17 cellular contexts compared by ENCODE assay signal in genomic region chr6:31351734-31352496, GRCh38. TPM values are rescaled to one million over a fixed set of nuclear protein-coding genes. Genes with fewer than 3 reads are reported as not detected.
DNase-seq lines count a peak whose midpoint lies in the region; ATAC-seq and TF ChIP-seq lines count a peak whose summit lies in the region.
"Had no signal": no experiment of that assay in that cellular context is flagged by ENCODE, and none has a peak within 500 bp of the region (broad histone marks: within the 10 kb centered on the region; RNA-seq: fewer than 3 reads in every experiment).

No MANE protein-coding gene starts in this region.

- H3K4me3 Mint-ChIP-seq in activated B cell treated with CpG ODN at 0.5 μM for 24 hours: peak overlapping the region; percentile 95
- peak overlapping the region; percentile 90 to 97 for H3K4me3 Mint-ChIP-seq in effector memory CD8-positive, alpha-beta T cell
- H3K4me3 Mint-ChIP-seq: HFFc6 had no signal

- no peaks in the 10 kb centered on the region for H3K27me3 ChIP-seq in testis
- H3K27me3 ChIP-seq: suprapubic skin had no signal

- peaks cover 46% of the 10 kb centered on the region for H3K36me3 Mint-ChIP-seq in activated B cell treated with CpG ODN at 0.5 μM for 24 hours (ENCODE audit: low read depth)
- peaks cover 80% of the 10 kb centered on the region for H3K36me3 Mint-ChIP-seq in effector memory CD8-positive, alpha-beta T cell (ENCODE audit: insufficient read depth)

- POLR2A ChIA-PET in activated B cell treated with CpG ODN at 0.5 μM for 24 hours (lab: Charles Lee): interaction anchor here (0.6 to 5.1 kb wide), 11 partner anchors 10 to 843 kb away, joined by 3 to 114 read pairs (median 5); partner anchors contain the start of gene HLA-C

- DNase-seq in stimulated activated CD4-positive, alpha-beta T cell treated with anti-CD3 and anti-CD28 coated beads, Interleukin-15, amount 100 ng/mL, for 24 hours: peak; percentile 18
- no peak for DNase-seq in stimulated activated CD4-positive, alpha-beta T cell treated with anti-CD3 and anti-CD28 coated beads, Interleukin-4, amount 100 ng/mL, for 1 hour
- no peak for DNase-seq in activated B cell treated with CpG ODN at 0.5 μM for 24 hours
- peak; percentile 29 to 52 (median 44) for DNase-seq in effector memory CD8-positive, alpha-beta T cell
- no peak for DNase-seq in testis
- no peak for DNase-seq in NCI-H748 (lab: John Stamatoyannopoulos, UW; ENCODE audit: unreplicated experiment)
- DNase-seq: DMS79, HFFc6, KG1, NCI-H1694, NCI-H526, PC-3, WERI-Rb-1 had no signal

- CTCF ChIA-PET in activated B cell treated with CpG ODN at 0.5 μM for 24 hours (lab: Charles Lee): interaction anchor here (0.5 kb wide), 1 partner anchor 15 kb away, joined by 3 read pairs; no protein-coding TSS in a partner anchor

- no peaks in the 10 kb centered on the region for H3K36me3 ChIP-seq in testis (ENCODE audit: low read depth, missing control alignments)
- H3K36me3 ChIP-seq: WERI-Rb-1 had no signal

- no peak for TF ChIP-seq CTCF in activated B cell treated with CpG ODN at 0.5 μM for 24 hours (IDR thresholded peaks at IDR 0.05)
- no peak for TF ChIP-seq CTCF in testis (IDR thresholded peaks at IDR 0.05)

- peaks cover 61% of the 10 kb centered on the region for H3K4me1 Mint-ChIP-seq in activated B cell treated with CpG ODN at 0.5 μM for 24 hours
- peaks cover 52 to 58% of the 10 kb centered on the region in 2 donors for H3K4me1 Mint-ChIP-seq in effector memory CD8-positive, alpha-beta T cell (ENCODE audit: low read depth in 2 of 2)

- no peak overlapping the region for H3K27ac ChIP-seq in testis
- H3K27ac ChIP-seq: SK-N-MC, suprapubic skin, WERI-Rb-1 had no signal

- intact Hi-C loops in activated B cell treated with CpG ODN at 0.5 μM for 24 hours (cut with micrococcal nuclease) (no loop called here), testis (cut with DNase I; ENCODE audit: low total_unique reads) (no loop called here)

- H3K4me1 ChIP-seq in testis: peaks cover 8% of the 10 kb centered on the region

- ATAC-seq in activated B cell treated with CpG ODN at 0.5 μM for 24 hours (ENCODE audit: low read depth): peak; percentile 6
- ATAC-seq in effector memory CD8-positive, alpha-beta T cell (replicated peaks): peak; percentile 25
- no peak for ATAC-seq in GM21576 (IDR thresholded peaks at IDR 0.05; ENCODE audit: unreplicated experiment)
- no peak for ATAC-seq in HG03097 (IDR thresholded peaks at IDR 0.05; ENCODE audit: low FRiP score, unreplicated experiment)
- ATAC-seq: PC-3 had no signal

- 43 to 65% methylated on average over 6 of the region's 6 CpGs for WGBS in testis, 2 donors

- H3K9me3 ChIP-seq in testis: no peaks in the 10 kb centered on the region
- H3K9me3 ChIP-seq: suprapubic skin had no signal

- H3K9me3 Mint-ChIP-seq in activated B cell treated with CpG ODN at 0.5 μM for 24 hours: no peaks in the 10 kb centered on the region
- no peaks in the 10 kb centered on the region for H3K9me3 Mint-ChIP-seq in effector memory CD8-positive, alpha-beta T cell
- H3K9me3 Mint-ChIP-seq: HFFc6 had no signal

- H3K4me3 ChIP-seq in testis: no peak overlapping the region
- H3K4me3 ChIP-seq: SK-N-MC, suprapubic skin had no signal

- H3K27me3 Mint-ChIP-seq in activated B cell treated with CpG ODN at 0.5 μM for 24 hours: no peaks in the 10 kb centered on the region
- no peaks in the 10 kb centered on the region for H3K27me3 Mint-ChIP-seq in effector memory CD8-positive, alpha-beta T cell

- H3K27ac Mint-ChIP-seq in activated B cell treated with CpG ODN at 0.5 μM for 24 hours: peak overlapping the region; percentile 74
- H3K27ac Mint-ChIP-seq in effector memory CD8-positive, alpha-beta T cell: peak overlapping the region; percentile 100
- H3K27ac Mint-ChIP-seq: HFFc6 had no signal

- no peak for TF ChIP-seq POLR2A in testis (IDR thresholded peaks at IDR 0.05)

RNA-seq across cellular contexts. Expression of gene HLA-B, which starts 5.1 kb away (rescaled TPM):
- total RNA-seq in activated B cell treated with CpG ODN at 0.5 μM for 24 hours: 3,667 and 3,668 TPM in 2 replicates
- total RNA-seq in testis: 100 to 1,000 TPM; 425 to 439 TPM
- polyA plus RNA-seq in testis (ENCODE audit: insufficient read depth, low read depth, low replicate concordance): 943 TPM

RNA-seq across cellular contexts. Expression of gene MICA, which starts 51.5 kb away (rescaled TPM):
- 8.9 and 9.0 TPM in 2 replicates for total RNA-seq in activated B cell treated with CpG ODN at 0.5 μM for 24 hours
- 10 to 100 TPM; 24.7 to 28.2 TPM for total RNA-seq in testis
- 18.2 TPM for polyA plus RNA-seq in testis (ENCODE audit: insufficient read depth, low read depth, low replicate concordance)

Comparison
In these comparisons a context has a peak if more than half of its experiments do, and no peak if none do; other contexts are left out.
1. DNase-seq: peak in stimulated activated CD4-positive, alpha-beta T cell treated with anti-CD3 and anti-CD28 coated beads, Interleukin-15, amount 100 ng/mL, for 24 hours (single experiment) and effector memory CD8-positive, alpha-beta T cell (3 of 3); none in stimulated activated CD4-positive, alpha-beta T cell treated with anti-CD3 and anti-CD28 coated beads, Interleukin-4, amount 100 ng/mL, for 1 hour (single experiment), activated B cell treated with CpG ODN at 0.5 μM for 24 hours (single experiment), testis (single experiment) and NCI-H748 (single experiment).
2. ATAC-seq: peak in activated B cell treated with CpG ODN at 0.5 μM for 24 hours (single experiment) and effector memory CD8-positive, alpha-beta T cell (single experiment); none in GM21576 (single experiment) and HG03097 (single experiment).